In the genomic region with DNA sequence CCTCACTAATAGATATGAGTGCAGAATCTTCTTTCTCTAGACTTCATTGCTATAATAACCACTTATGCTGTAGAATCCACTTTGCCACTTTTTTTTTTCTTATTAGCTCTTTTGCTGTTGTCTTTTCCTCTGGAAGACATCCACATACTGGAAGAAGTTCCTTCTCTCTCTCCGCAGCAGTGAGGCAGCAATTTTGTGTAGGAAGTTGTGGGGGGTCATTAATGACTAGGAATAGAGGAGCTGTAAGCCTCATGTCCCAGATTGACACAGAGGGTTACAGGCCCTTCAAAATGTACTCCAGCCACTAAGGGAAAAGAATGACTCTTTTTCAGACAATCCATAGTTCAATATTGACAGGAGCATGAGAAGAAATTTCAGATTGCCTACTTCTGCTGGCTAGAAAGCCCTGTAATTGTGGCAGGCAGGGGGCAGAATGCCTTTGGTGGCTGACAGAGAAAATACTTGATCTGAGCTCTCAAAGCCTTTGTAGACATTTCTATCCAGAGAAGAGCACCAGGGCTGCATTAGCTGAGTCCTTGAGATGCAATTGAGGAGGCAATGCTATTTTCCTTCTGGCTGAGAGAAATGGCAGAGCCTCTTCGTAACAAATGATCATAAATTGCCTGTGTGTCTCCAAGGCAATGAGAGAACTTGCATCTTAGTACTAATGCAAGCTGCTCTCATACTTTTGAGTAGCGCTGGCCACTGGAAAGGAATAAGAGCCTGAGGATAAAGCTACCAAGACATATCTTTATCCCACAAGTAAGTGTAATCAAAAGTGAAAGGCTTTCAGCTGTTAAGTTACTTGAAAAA, we compare ENCODE assay signal across 20 cellular contexts.
"Had no signal": no experiment of that assay in that cellular context is flagged by ENCODE, and none has a peak within 500 bp of the region (broad histone marks: within the 10 kb centered on the region; RNA-seq: fewer than 3 reads in every experiment).

No MANE protein-coding gene starts in this region.

- ATAC-seq: activated CD8-positive, alpha-beta T cell treated with anti-CD3 and anti-CD28 coated beads, Interleukin-2, amount 10 ng/mL, durations not matched to agents 7 days and 5 days; naive thymus-derived CD8-positive, alpha-beta T cell; right cardiac atrium; T-helper 17 cell had no signal

- DNase-seq: activated B cell treated with CpG ODN at 0.5 μM for 24 hours; activated CD4-positive, alpha-beta T cell treated with anti-CD3 and anti-CD28 coated beads, Interleukin-2, amount 10 ng/mL, durations not matched to agents 24 days and 14 days; activated CD8-positive, alpha-beta memory T cell treated with anti-CD3 and anti-CD28 coated beads, Interleukin-2, amount 50 U/mL, for 4 hours; activated CD8-positive, alpha-beta T cell treated with anti-CD3 and anti-CD28 coated beads, Interleukin-2, amount 10 ng/mL, durations not matched to agents 7 days and 5 days; activated effector memory CD4-positive, alpha-beta T cell treated with anti-CD3 and anti-CD28 coated beads, Interleukin-2, amount 50 U/mL, for 16 hours; activated T-cell treated with anti-CD3 and anti-CD28 coated beads, Interleukin-2, amount 50 U/mL, for 48 hours; adrenal gland; effector CD4-positive, alpha-beta T cell; esophagus squamous epithelium; hippocampal formation; naive thymus-derived CD8-positive, alpha-beta T cell; right cardiac atrium; T-helper 17 cell; testis; upper lobe of left lung had no signal

- H3K4me3 Mint-ChIP-seq: activated B cell treated with CpG ODN at 0.5 μM for 24 hours; activated CD4-positive, alpha-beta T cell treated with anti-CD3 and anti-CD28 coated beads, Interleukin-2, amount 10 ng/mL, durations not matched to agents 24 days and 14 days; activated CD8-positive, alpha-beta T cell treated with anti-CD3 and anti-CD28 coated beads, Interleukin-2, amount 10 ng/mL, durations not matched to agents 7 days and 5 days; activated naive CD4-positive, alpha-beta T cell treated with anti-CD3 and anti-CD28 coated beads, Interleukin-2, amount 50 U/mL, for 24 hours; naive thymus-derived CD8-positive, alpha-beta T cell; stimulated activated naive CD8-positive, alpha-beta T cell treated with anti-CD3 and anti-CD28 coated beads, Interleukin-15, Interleukin-2, amounts not matched to agents 100 ng/mL and 50 ng/mL, for 24 hours; T-helper 17 cell had no signal

- H3K36me3 ChIP-seq: adrenal gland, cardiac muscle cell, esophagus squamous epithelium, upper lobe of left lung had no signal

- H3K4me1 ChIP-seq: adrenal gland, esophagus squamous epithelium, testis, upper lobe of left lung had no signal

- H3K4me3 ChIP-seq: adrenal gland, cardiac muscle cell, coronary artery, esophagus squamous epithelium, smooth muscle cell, testis, upper lobe of left lung had no signal

- H3K36me3 Mint-ChIP-seq: activated naive CD4-positive, alpha-beta T cell treated with anti-CD3 and anti-CD28 coated beads, Interleukin-2, amount 50 U/mL, for 24 hours; naive thymus-derived CD8-positive, alpha-beta T cell had no signal

- H3K27me3 Mint-ChIP-seq: activated B cell treated with CpG ODN at 0.5 μM for 24 hours; activated CD4-positive, alpha-beta T cell treated with anti-CD3 and anti-CD28 coated beads, Interleukin-2, amount 10 ng/mL, durations not matched to agents 24 days and 14 days; activated naive CD4-positive, alpha-beta T cell treated with anti-CD3 and anti-CD28 coated beads, Interleukin-2, amount 50 U/mL, for 24 hours; naive thymus-derived CD8-positive, alpha-beta T cell; stimulated activated naive CD8-positive, alpha-beta T cell treated with anti-CD3 and anti-CD28 coated beads, Interleukin-15, Interleukin-2, amounts not matched to agents 100 ng/mL and 50 ng/mL, for 24 hours; T-helper 17 cell had no signal

- H3K27me3 ChIP-seq: adrenal gland, cardiac muscle cell, esophagus squamous epithelium, testis, upper lobe of left lung had no signal

- H3K9me3 ChIP-seq: adrenal gland, esophagus squamous epithelium, testis, upper lobe of left lung had no signal

- H3K9me3 Mint-ChIP-seq: activated CD4-positive, alpha-beta T cell treated with anti-CD3 and anti-CD28 coated beads, Interleukin-2, amount 10 ng/mL, durations not matched to agents 24 days and 14 days; activated naive CD4-positive, alpha-beta T cell treated with anti-CD3 and anti-CD28 coated beads, Interleukin-2, amount 50 U/mL, for 24 hours had no signal

- H3K27ac Mint-ChIP-seq: activated B cell treated with CpG ODN at 0.5 μM for 24 hours; activated CD4-positive, alpha-beta T cell treated with anti-CD3 and anti-CD28 coated beads, Interleukin-2, amount 10 ng/mL, durations not matched to agents 24 days and 14 days; activated CD8-positive, alpha-beta T cell treated with anti-CD3 and anti-CD28 coated beads, Interleukin-2, amount 10 ng/mL, durations not matched to agents 7 days and 5 days; activated naive CD4-positive, alpha-beta T cell treated with anti-CD3 and anti-CD28 coated beads, Interleukin-2, amount 50 U/mL, for 24 hours; naive thymus-derived CD8-positive, alpha-beta T cell; stimulated activated naive CD8-positive, alpha-beta T cell treated with anti-CD3 and anti-CD28 coated beads, Interleukin-15, Interleukin-2, amounts not matched to agents 100 ng/mL and 50 ng/mL, for 24 hours; T-helper 17 cell had no signal

- H3K27ac ChIP-seq: cardiac muscle cell, esophagus squamous epithelium, testis, upper lobe of left lung had no signal

- H3K4me1 Mint-ChIP-seq: activated B cell treated with CpG ODN at 0.5 μM for 24 hours; activated CD4-positive, alpha-beta T cell treated with anti-CD3 and anti-CD28 coated beads, Interleukin-2, amount 10 ng/mL, durations not matched to agents 24 days and 14 days; activated naive CD4-positive, alpha-beta T cell treated with anti-CD3 and anti-CD28 coated beads, Interleukin-2, amount 50 U/mL, for 24 hours; T-helper 17 cell had no signal
